Comparison of ENCODE assay signal across 8 cellular contexts in genomic region chr14:81470553-81470826, GRCh38.
DNase-seq lines count a peak whose midpoint lies in the region; ATAC-seq lines count a peak whose summit lies in the region.
"Not testable (repeated sequence)": the region's sequence is repeated elsewhere in the genome, so short reads cannot be mapped to it uniquely, and the experiment has no call there.

No MANE protein-coding gene starts in this region.

- DNase-seq in Karpas-422; activated T-helper 1 cell treated with anti-CD3 and anti-CD28 coated beads, Interleukin-12 subunit alpha, Interleukin-12 subunit beta, Interleukin-2, Interleukin-4 antibody, amounts not matched to agents 30 ng/mL and 10 ng/mL and 1 ng/mL, durations not matched to agents 14 hours and 24 hours and 36 hours (ENCODE audit: low spot score); stimulated activated naive B cell treated with anti-CD40 and anti-IgM and Interleukin-4, amounts not matched to agents 10 μg/mL and 1 μg/mL and 100 μg/mL, for 72 hours: not testable (repeated sequence)

- not testable (repeated sequence) for H4K20me1 ChIP-seq in Karpas-422 (ENCODE audit: insufficient read depth, low read depth, low read length)

- peaks cover 14% of the 10 kb centered on the region; the same call in 1 of the 2 replicates for H3K36me3 ChIP-seq in Karpas-422 (ENCODE audit: insufficient read depth, low read length)

- H3K27ac ChIP-seq in Karpas-422 (ENCODE audit: low read length) = peak overlapping the region; percentile 71

- not testable (repeated sequence) for H3K4me3 Mint-ChIP-seq in activated T-helper 1 cell treated with anti-CD3 and anti-CD28 coated beads, Interleukin-12 subunit alpha, Interleukin-12 subunit beta, Interleukin-2, Interleukin-4 antibody, amounts not matched to agents 30 ng/mL and 10 ng/mL and 1 ng/mL, durations not matched to agents 14 hours and 24 hours and 36 hours
- peak overlapping the region in 1 of 2 donors; percentile 32 for H3K4me3 Mint-ChIP-seq in stimulated activated naive B cell treated with anti-CD40 and anti-IgM and Interleukin-4, amounts not matched to agents 10 μg/mL and 1 μg/mL and 100 μg/mL, for 72 hours

- H3K4me1 Mint-ChIP-seq in activated T-helper 1 cell treated with anti-CD3 and anti-CD28 coated beads, Interleukin-12 subunit alpha, Interleukin-12 subunit beta, Interleukin-2, Interleukin-4 antibody, amounts not matched to agents 30 ng/mL and 10 ng/mL and 1 ng/mL, durations not matched to agents 14 hours and 24 hours and 36 hours (ENCODE audit: low read depth) = peaks cover 53% of the 10 kb centered on the region
- H3K4me1 Mint-ChIP-seq in stimulated activated naive B cell treated with anti-CD40 and anti-IgM and Interleukin-4, amounts not matched to agents 10 μg/mL and 1 μg/mL and 100 μg/mL, for 72 hours = peaks cover 32 to 55% of the 10 kb centered on the region in 2 donors

- H3K4me2 ChIP-seq in Karpas-422 (ENCODE audit: low read depth, low read length, poor library complexity, severe bottlenecking) = peak overlapping the region; percentile 26

- H3K4me1 ChIP-seq in Karpas-422 (ENCODE audit: low read length) = peaks cover 43% of the 10 kb centered on the region

- H3K27ac Mint-ChIP-seq in activated T-helper 1 cell treated with anti-CD3 and anti-CD28 coated beads, Interleukin-12 subunit alpha, Interleukin-12 subunit beta, Interleukin-2, Interleukin-4 antibody, amounts not matched to agents 30 ng/mL and 10 ng/mL and 1 ng/mL, durations not matched to agents 14 hours and 24 hours and 36 hours = peak overlapping the region; percentile 30
- H3K27ac Mint-ChIP-seq in stimulated activated naive B cell treated with anti-CD40 and anti-IgM and Interleukin-4, amounts not matched to agents 10 μg/mL and 1 μg/mL and 100 μg/mL, for 72 hours = peak overlapping the region; percentile 96

- not testable (repeated sequence) for H3K9me2 ChIP-seq in Karpas-422 (replicated peaks; ENCODE audit: insufficient read depth, low read length)

- ATAC-seq in GM18519 (IDR thresholded peaks at IDR 0.05; ENCODE audit: low FRiP score, unreplicated experiment) (peak; percentile 15), GM19397 (IDR thresholded peaks at IDR 0.05; ENCODE audit: unreplicated experiment) (peak; percentile 33), GM21717 (IDR thresholded peaks at IDR 0.05; ENCODE audit: unreplicated experiment) (peak; percentile 34), HG02938 (IDR thresholded peaks at IDR 0.05; ENCODE audit: unreplicated experiment) (peak; percentile 4), HG03196 (IDR thresholded peaks at IDR 0.05; ENCODE audit: unreplicated experiment) (peak; percentile 37)
- peak; percentile 51 to 54 for ATAC-seq in stimulated activated naive B cell treated with anti-CD40 and anti-IgM and Interleukin-4, amounts not matched to agents 10 μg/mL and 1 μg/mL and 100 μg/mL, for 72 hours (replicated peaks)

- H3K27me3 ChIP-seq in Karpas-422 (ENCODE audit: low read length) = not testable (repeated sequence)

- peaks cover 19% of the 10 kb centered on the region for H3K36me3 Mint-ChIP-seq in activated T-helper 1 cell treated with anti-CD3 and anti-CD28 coated beads, Interleukin-12 subunit alpha, Interleukin-12 subunit beta, Interleukin-2, Interleukin-4 antibody, amounts not matched to agents 30 ng/mL and 10 ng/mL and 1 ng/mL, durations not matched to agents 14 hours and 24 hours and 36 hours (ENCODE audit: low read depth)
- H3K36me3 Mint-ChIP-seq in stimulated activated naive B cell treated with anti-CD40 and anti-IgM and Interleukin-4, amounts not matched to agents 10 μg/mL and 1 μg/mL and 100 μg/mL, for 72 hours = peaks cover 24 to 36% of the 10 kb centered on the region in 2 donors

- not testable (repeated sequence) for H3K79me2 ChIP-seq in Karpas-422 (ENCODE audit: low read length)

- not testable (repeated sequence) for H3K9me3 Mint-ChIP-seq in activated T-helper 1 cell treated with anti-CD3 and anti-CD28 coated beads, Interleukin-12 subunit alpha, Interleukin-12 subunit beta, Interleukin-2, Interleukin-4 antibody, amounts not matched to agents 30 ng/mL and 10 ng/mL and 1 ng/mL, durations not matched to agents 14 hours and 24 hours and 36 hours; stimulated activated naive B cell treated with anti-CD40 and anti-IgM and Interleukin-4, amounts not matched to agents 10 μg/mL and 1 μg/mL and 100 μg/mL, for 72 hours

- not testable (repeated sequence) for H3K4me3 ChIP-seq in Karpas-422 (ENCODE audit: low read length)

- H3K27me3 Mint-ChIP-seq in activated T-helper 1 cell treated with anti-CD3 and anti-CD28 coated beads, Interleukin-12 subunit alpha, Interleukin-12 subunit beta, Interleukin-2, Interleukin-4 antibody, amounts not matched to agents 30 ng/mL and 10 ng/mL and 1 ng/mL, durations not matched to agents 14 hours and 24 hours and 36 hours (ENCODE audit: insufficient read depth); stimulated activated naive B cell treated with anti-CD40 and anti-IgM and Interleukin-4, amounts not matched to agents 10 μg/mL and 1 μg/mL and 100 μg/mL, for 72 hours: not testable (repeated sequence)

- not testable (repeated sequence) for H3K9me3 ChIP-seq in Karpas-422 (ENCODE audit: low read length)

- H2AFZ ChIP-seq in Karpas-422 (ENCODE audit: low read length) = not testable (repeated sequence)

- not testable (repeated sequence) for H3K9ac ChIP-seq in Karpas-422 (ENCODE audit: low read length)

- intact Hi-C loops in activated T-helper 1 cell treated with anti-CD3 and anti-CD28 coated beads, Interleukin-12 subunit alpha, Interleukin-12 subunit beta, Interleukin-2, Interleukin-4 antibody, amounts not matched to agents 30 ng/mL and 10 ng/mL and 1 ng/mL, durations not matched to agents 14 hours and 24 hours and 36 hours (cut with micrococcal nuclease) = loop anchor here (5.0 kb wide), 1 partner anchor 528 kb away; the partner anchor contains the start of gene CEP128
